ENCODE assay signal across 15 cellular contexts in the genomic region with DNA sequence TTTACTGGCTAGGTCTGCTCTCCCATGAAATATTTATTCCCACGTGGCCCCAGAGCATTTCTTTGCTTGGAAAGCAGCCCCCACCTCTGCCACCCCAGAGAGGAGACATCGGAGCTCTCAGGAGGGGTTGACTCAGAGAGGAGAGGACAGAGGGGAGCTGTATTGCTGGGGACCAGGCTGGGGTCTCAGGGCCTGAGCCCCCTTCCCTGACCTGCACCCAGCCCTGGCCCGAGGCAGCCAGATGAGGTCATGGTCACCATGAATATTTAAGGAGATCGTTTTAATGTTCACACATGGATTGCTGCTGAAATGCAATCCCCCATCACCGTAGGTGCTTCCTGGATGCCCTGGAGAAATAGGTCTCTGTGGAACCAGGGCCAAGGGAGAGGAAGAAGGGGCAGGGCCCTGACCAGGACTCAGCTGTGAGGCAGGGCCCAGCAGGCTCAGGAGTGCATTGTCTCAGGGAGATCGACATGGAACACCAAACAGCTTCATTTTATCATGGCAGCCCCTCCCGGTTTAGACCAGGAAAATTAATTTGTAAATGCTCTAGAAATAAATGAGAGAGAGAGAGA.
DNase-seq lines count a peak whose midpoint lies in the region; TF ChIP-seq lines count a peak whose summit lies in the region.
"Had no signal": no experiment of that assay in that cellular context is flagged by ENCODE, and none has a peak within 500 bp of the region (broad histone marks: within the 10 kb centered on the region; RNA-seq: fewer than 3 reads in every experiment).

No MANE protein-coding gene starts in this region.

- H3K4me3 Mint-ChIP-seq in CD14-positive monocyte (no peak overlapping the region), osteocyte (ENCODE audit: unreplicated experiment) (no peak overlapping the region)
- H3K4me3 Mint-ChIP-seq in activated T-helper 1 cell treated with anti-CD3 and anti-CD28 coated beads, Interleukin-12 subunit alpha, Interleukin-12 subunit beta, Interleukin-2, Interleukin-4 antibody, amounts not matched to agents 30 ng/mL and 10 ng/mL and 1 ng/mL, durations not matched to agents 14 hours and 24 hours and 36 hours: no peak overlapping the region
- H3K4me3 Mint-ChIP-seq: effector memory CD8-positive, alpha-beta T cell had no signal

- peaks cover 24% of the 10 kb centered on the region for H3K9me3 ChIP-seq in BLaER1
- H3K9me3 ChIP-seq: BE2C, thoracic aorta had no signal

- H3K27me3 Mint-ChIP-seq in CD14-positive monocyte (ENCODE audit: low read depth in 3 of 3) (peaks cover 0 to 4% (median 1%) of the 10 kb centered on the region in 3 donors), osteocyte (ENCODE audit: unreplicated experiment) (no peaks in the 10 kb centered on the region)
- H3K27me3 Mint-ChIP-seq in activated T-helper 1 cell treated with anti-CD3 and anti-CD28 coated beads, Interleukin-12 subunit alpha, Interleukin-12 subunit beta, Interleukin-2, Interleukin-4 antibody, amounts not matched to agents 30 ng/mL and 10 ng/mL and 1 ng/mL, durations not matched to agents 14 hours and 24 hours and 36 hours (ENCODE audit: insufficient read depth): no peaks in the 10 kb centered on the region

- peak overlapping the region in 3 of 7 donors; percentile 61 to 62 (median 61) for H3K27ac Mint-ChIP-seq in CD14-positive monocyte
- H3K27ac Mint-ChIP-seq in osteocyte (ENCODE audit: unreplicated experiment): no peak overlapping the region
- H3K27ac Mint-ChIP-seq in activated T-helper 1 cell treated with anti-CD3 and anti-CD28 coated beads, Interleukin-12 subunit alpha, Interleukin-12 subunit beta, Interleukin-2, Interleukin-4 antibody, amounts not matched to agents 30 ng/mL and 10 ng/mL and 1 ng/mL, durations not matched to agents 14 hours and 24 hours and 36 hours: no peak overlapping the region

- H3K36me3 ChIP-seq in BLaER1: no peaks in the 10 kb centered on the region
- H3K36me3 ChIP-seq: BE2C, thoracic aorta had no signal

- H3K9me3 Mint-ChIP-seq in CD14-positive monocyte (peaks cover 14 to 38% (median 30%) of the 10 kb centered on the region in 7 donors), osteocyte (ENCODE audit: unreplicated experiment) (peaks cover 10% of the 10 kb centered on the region)
- peaks cover 10% of the 10 kb centered on the region for H3K9me3 Mint-ChIP-seq in activated T-helper 1 cell treated with anti-CD3 and anti-CD28 coated beads, Interleukin-12 subunit alpha, Interleukin-12 subunit beta, Interleukin-2, Interleukin-4 antibody, amounts not matched to agents 30 ng/mL and 10 ng/mL and 1 ng/mL, durations not matched to agents 14 hours and 24 hours and 36 hours

- peak overlapping the region; percentile 26; the same call in 1 of the 2 replicates for H3K4me2 ChIP-seq in BLaER1

- peak; percentile 14 for DNase-seq in CD14-positive monocyte (ENCODE audit: low spot score)
- DNase-seq in ecto neural progenitor cell (ENCODE audit: low spot score): peak; percentile 39
- peak; percentile 51 for DNase-seq in osteocyte (ENCODE audit: extremely low spot score, unreplicated experiment)
- DNase-seq in NCI-H524 treated with DMSO at 0.1 percent for 48 hours (lab: John Stamatoyannopoulos, UW): no peak
- no peak for DNase-seq in activated T-helper 1 cell treated with anti-CD3 and anti-CD28 coated beads, Interleukin-12 subunit alpha, Interleukin-12 subunit beta, Interleukin-2, Interleukin-4 antibody, amounts not matched to agents 30 ng/mL and 10 ng/mL and 1 ng/mL, durations not matched to agents 14 hours and 24 hours and 36 hours (ENCODE audit: low spot score)
- no peak for DNase-seq in NCI-H345 treated with DMSO at 0.1 percent for 48 hours (lab: John Stamatoyannopoulos, UW; ENCODE audit: unreplicated experiment)
- DNase-seq: activated CD4-positive, alpha-beta T cell treated with anti-CD3 and anti-CD28 coated beads for 48 hours; BE2C; effector memory CD8-positive, alpha-beta T cell; GM23248; NCI-H2081 had no signal

- H3K27me3 ChIP-seq in BLaER1: no peaks in the 10 kb centered on the region

- peaks cover 25% of the 10 kb centered on the region for H3K4me1 ChIP-seq in BLaER1
- H3K4me1 ChIP-seq: BE2C had no signal

- no peak overlapping the region for H3K27ac ChIP-seq in BLaER1
- H3K27ac ChIP-seq: GM23248, SK-N-MC, thoracic aorta had no signal

- no peaks in the 10 kb centered on the region for H4K20me1 ChIP-seq in BLaER1

- no peak overlapping the region for H3K4me3 ChIP-seq in BLaER1
- H3K4me3 ChIP-seq: GM23248, SK-N-MC, skin epidermis, thoracic aorta had no signal

- no peak overlapping the region for H3K9ac ChIP-seq in BLaER1
- H3K9ac ChIP-seq: GM23248 had no signal

- peaks cover 12% of the 10 kb centered on the region for H3K4me1 Mint-ChIP-seq in CD14-positive monocyte
- H3K4me1 Mint-ChIP-seq in osteocyte (ENCODE audit: unreplicated experiment): no peaks in the 10 kb centered on the region
- no peaks in the 10 kb centered on the region for H3K4me1 Mint-ChIP-seq in activated T-helper 1 cell treated with anti-CD3 and anti-CD28 coated beads, Interleukin-12 subunit alpha, Interleukin-12 subunit beta, Interleukin-2, Interleukin-4 antibody, amounts not matched to agents 30 ng/mL and 10 ng/mL and 1 ng/mL, durations not matched to agents 14 hours and 24 hours and 36 hours (ENCODE audit: low read depth)

- H3K36me3 Mint-ChIP-seq in CD14-positive monocyte (no peaks in the 10 kb centered on the region), osteocyte (ENCODE audit: unreplicated experiment) (peaks cover 3% of the 10 kb centered on the region)
- peaks cover 1% of the 10 kb centered on the region for H3K36me3 Mint-ChIP-seq in activated T-helper 1 cell treated with anti-CD3 and anti-CD28 coated beads, Interleukin-12 subunit alpha, Interleukin-12 subunit beta, Interleukin-2, Interleukin-4 antibody, amounts not matched to agents 30 ng/mL and 10 ng/mL and 1 ng/mL, durations not matched to agents 14 hours and 24 hours and 36 hours (ENCODE audit: low read depth)

- intact Hi-C loops in CD14-positive monocyte (cut with micrococcal nuclease): no loop called here
- intact Hi-C loops in activated T-helper 1 cell treated with anti-CD3 and anti-CD28 coated beads, Interleukin-12 subunit alpha, Interleukin-12 subunit beta, Interleukin-2, Interleukin-4 antibody, amounts not matched to agents 30 ng/mL and 10 ng/mL and 1 ng/mL, durations not matched to agents 14 hours and 24 hours and 36 hours (cut with micrococcal nuclease): no loop called here

- TF ChIP-seq CTCF in CD14-positive monocyte (IDR thresholded peaks at IDR 0.05) (no peak), osteocyte (IDR thresholded peaks at IDR 0.05) (no peak)

Comparison
In these comparisons a context has a peak if more than half of its experiments do, and no peak if none do; other contexts are left out.
1. DNase-seq: peak in CD14-positive monocyte (single experiment), ecto neural progenitor cell (single experiment) and osteocyte (single experiment); none in NCI-H524 treated with DMSO at 0.1 percent for 48 hours (single experiment), activated T-helper 1 cell treated with anti-CD3 and anti-CD28 coated beads, Interleukin-12 subunit alpha, Interleukin-12 subunit beta, Interleukin-2, Interleukin-4 antibody, amounts not matched to agents 30 ng/mL and 10 ng/mL and 1 ng/mL, durations not matched to agents 14 hours and 24 hours and 36 hours (single experiment) and NCI-H345 treated with DMSO at 0.1 percent for 48 hours (single experiment).